Comparison of ENCODE assay signal across 12 cellular contexts in the genomic region with DNA sequence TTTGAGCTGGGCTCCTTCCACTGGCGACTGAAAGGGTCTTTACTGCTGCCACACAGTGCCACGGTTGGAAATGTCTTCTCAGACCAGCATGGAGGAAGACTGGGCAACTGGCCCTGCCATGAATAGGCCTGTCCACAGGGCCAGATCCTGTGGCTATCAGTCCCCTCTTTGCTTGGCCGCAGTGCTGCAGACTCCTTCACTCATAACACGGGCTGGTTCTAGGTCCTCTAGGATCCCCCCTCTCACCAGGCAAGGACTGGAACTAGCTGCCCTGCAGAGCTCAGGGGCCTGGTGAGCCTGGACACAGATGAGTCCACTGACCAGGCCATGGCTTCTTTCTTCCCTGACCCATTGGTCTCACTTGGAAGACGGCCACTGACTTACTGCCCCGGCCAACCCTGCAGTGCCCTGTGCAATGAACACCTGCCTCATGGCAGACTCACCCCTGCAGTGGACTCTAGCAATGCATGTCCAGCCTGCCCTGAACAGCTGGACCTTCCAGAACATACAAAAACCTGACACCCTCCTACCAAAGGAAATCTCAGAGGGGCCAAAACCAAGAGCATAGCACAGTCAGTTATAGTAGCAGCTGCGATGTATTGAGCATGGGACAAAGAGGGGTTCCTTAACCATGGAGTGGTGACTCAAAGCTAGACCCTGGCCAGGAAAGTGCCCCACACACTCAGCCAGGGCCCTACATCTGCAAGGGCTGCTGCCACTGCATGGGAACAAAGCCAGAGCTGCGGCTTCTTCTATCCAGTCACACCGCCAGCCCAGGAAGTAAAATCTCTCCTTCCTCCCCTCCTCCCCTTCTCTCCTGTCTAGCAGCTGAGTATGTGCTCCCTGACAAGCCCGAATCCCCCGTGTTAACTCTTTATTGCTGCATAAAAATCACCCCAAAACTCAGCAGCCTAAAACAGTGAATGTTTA.
DNase-seq lines count a peak whose midpoint lies in the region; ATAC-seq and TF ChIP-seq lines count a peak whose summit lies in the region.
"Had no signal": no experiment of that assay in that cellular context is flagged by ENCODE, and none has a peak within 500 bp of the region (broad histone marks: within the 10 kb centered on the region; RNA-seq: fewer than 3 reads in every experiment).

No MANE protein-coding gene starts in this region.

- ATAC-seq in DND-41 (ENCODE audit: insufficient read depth, low read depth), result peak; percentile 89
- no peak for ATAC-seq in sciatic nerve
- no peak for ATAC-seq in WTC11

- CTCF ChIA-PET in WTC11 (lab: Charles Lee), result interaction anchor here (0.6 kb wide), 1 partner anchor 534 kb away, joined by 3 read pairs; no protein-coding TSS in a partner anchor

- peak; percentile 45 for DNase-seq in DND-41
- DNase-seq in Jurkat, Clone E6-1 (ENCODE audit: low read depth, low spot score), result peak; percentile 62
- DNase-seq in choroid plexus epithelial cell (ENCODE audit: low read depth), result peak; percentile 53
- no peak for DNase-seq in sciatic nerve (ENCODE audit: low spot score)
- no peak for DNase-seq in occipital lobe (lab: John Stamatoyannopoulos, UW)
- DNase-seq in DMS79 (lab: John Stamatoyannopoulos, UW), result no peak
- no peak for DNase-seq in WTC11 (ENCODE audit: low spot score)
- DNase-seq: NCI-H446 treated with DMSO at 0.1 percent for 48 hours, spleen had no signal

- peak overlapping the region; percentile 49 for H2AFZ ChIP-seq in DND-41 (ENCODE audit: low read depth, low read length)

- no peaks in the 10 kb centered on the region for H3K9me3 ChIP-seq in DND-41 (ENCODE audit: insufficient read depth, low read length, severe bottlenecking)
- H3K9me3 ChIP-seq: spleen, tibial nerve had no signal

- H3K27me3 ChIP-seq in DND-41 (ENCODE audit: insufficient read depth, low read length, poor library complexity), result peaks cover 2% of the 10 kb centered on the region
- H3K27me3 ChIP-seq: cardiac muscle cell, tibial nerve had no signal

- no peaks in the 10 kb centered on the region for H4K20me1 ChIP-seq in DND-41 (ENCODE audit: insufficient read depth, low read length)

- H3K4me2 ChIP-seq in DND-41 (ENCODE audit: insufficient read depth, low read length), result peak overlapping the region; percentile 56

- H3K4me3 Mint-ChIP-seq in nephron (peak overlapping the region in 2 of 3 experiments; percentile 2 to 14), WTC11 (no peak overlapping the region)

- POLR2A ChIA-PET in WTC11 (lab: Charles Lee), result no interaction called here

- TF ChIP-seq CTCF in DND-41 (IDR thresholded peaks at IDR 0.05; ENCODE audit: borderline replicate concordance, extremely low read depth, low read length, poor library complexity, severe bottlenecking) (no peak), choroid plexus epithelial cell (conservative IDR thresholded peaks at IDR 0.05; ENCODE audit: low read depth, low read length) (no peak), nephron (IDR thresholded peaks at IDR 0.05; ENCODE audit: unreplicated experiment in 3 of 3) (no peak), WTC11 (IDR thresholded peaks at IDR 0.05) (no peak)

- H3K27ac ChIP-seq in DND-41 (ENCODE audit: low read length), result no peak overlapping the region
- H3K27ac ChIP-seq: cardiac muscle cell, spleen, tibial nerve had no signal

- no peaks in the 10 kb centered on the region for H3K79me2 ChIP-seq in DND-41 (ENCODE audit: insufficient read depth, low read length)

- H3K36me3 Mint-ChIP-seq in nephron (ENCODE audit: low read depth) (no peaks in the 10 kb centered on the region), WTC11 (peaks cover 7% of the 10 kb centered on the region)

- no peaks in the 10 kb centered on the region for H3K9me3 Mint-ChIP-seq in nephron
- H3K9me3 Mint-ChIP-seq in WTC11, result peaks cover 23% of the 10 kb centered on the region

- H3K27ac Mint-ChIP-seq in nephron (peak overlapping the region; percentile 75 to 87 (median 79)), WTC11 (no peak overlapping the region)

- no peaks in the 10 kb centered on the region for H3K36me3 ChIP-seq in DND-41 (ENCODE audit: insufficient read depth, low read length)
- H3K36me3 ChIP-seq: cardiac muscle cell, spleen, tibial nerve had no signal

- H3K27me3 Mint-ChIP-seq in nephron (ENCODE audit: low read depth) (peaks cover 5% of the 10 kb centered on the region), WTC11 (ENCODE audit: low read depth) (peaks cover 3% of the 10 kb centered on the region; the same call in 1 of the 2 replicates)

- peaks cover 13% of the 10 kb centered on the region for H3K4me1 ChIP-seq in DND-41 (ENCODE audit: insufficient read depth, low read length)
- H3K4me1 ChIP-seq: spleen had no signal

- H3K4me1 Mint-ChIP-seq in nephron (peaks cover 64% of the 10 kb centered on the region), WTC11 (peaks cover 22% of the 10 kb centered on the region)

- H3K4me3 ChIP-seq in DND-41 (ENCODE audit: low read depth in 1 of 2, low read length in 2 of 2) (peak overlapping the region in 1 of 2 experiments; percentile 32; a peak in 2 of 4 replicates), choroid plexus epithelial cell (ENCODE audit: low read depth, low read length) (no peak overlapping the region)
- peak overlapping the region; percentile 23 for H3K4me3 ChIP-seq in Jurkat, Clone E6-1 (ENCODE audit: low read length)
- H3K4me3 ChIP-seq: cardiac muscle cell, spleen, tibial nerve had no signal

- intact Hi-C loops in sciatic nerve (cut with DNase I), result no loop called here

- no peak overlapping the region for H3K9ac ChIP-seq in DND-41 (ENCODE audit: low read depth, low read length)

TF ChIP-seq in WTC11, 78 proteins besides CTCF, POLR2A, EP300 and RAD21:
- no peak for TF ChIP-seq EMX1 (CRISPR knock-in tag; IDR thresholded peaks at IDR 0.05)
- no peak for TF ChIP-seq ZNF416 (CRISPR knock-in tag; IDR thresholded peaks at IDR 0.05)
- no peak for TF ChIP-seq RELA (CRISPR knock-in tag; IDR thresholded peaks at IDR 0.05; ENCODE audit: borderline replicate concordance)
- TF ChIP-seq CREM (CRISPR knock-in tag; IDR thresholded peaks at IDR 0.05), result no peak
- TF ChIP-seq GABPB1 (CRISPR knock-in tag; IDR thresholded peaks at IDR 0.05), result no peak
- no peak for TF ChIP-seq NR1H2 (CRISPR knock-in tag; IDR thresholded peaks at IDR 0.05)
- no peak for TF ChIP-seq AR (CRISPR knock-in tag; IDR thresholded peaks at IDR 0.05)
- no peak for TF ChIP-seq OVOL2 (CRISPR knock-in tag; IDR thresholded peaks at IDR 0.05; ENCODE audit: borderline replicate concordance)
TF ChIP-seq in WTC11: peak in this region for 0.

Comparison
In these comparisons a context has a peak if more than half of its experiments do, and no peak if none do; other contexts are left out.
1. DNase-seq: peak in DND-41 (single experiment), Jurkat, Clone E6-1 (single experiment) and choroid plexus epithelial cell (single experiment); none in sciatic nerve (single experiment), occipital lobe (single experiment), DMS79 (single experiment) and WTC11 (single experiment).